Comparison of ENCODE assay signal across 8 cellular contexts in the genomic region with DNA sequence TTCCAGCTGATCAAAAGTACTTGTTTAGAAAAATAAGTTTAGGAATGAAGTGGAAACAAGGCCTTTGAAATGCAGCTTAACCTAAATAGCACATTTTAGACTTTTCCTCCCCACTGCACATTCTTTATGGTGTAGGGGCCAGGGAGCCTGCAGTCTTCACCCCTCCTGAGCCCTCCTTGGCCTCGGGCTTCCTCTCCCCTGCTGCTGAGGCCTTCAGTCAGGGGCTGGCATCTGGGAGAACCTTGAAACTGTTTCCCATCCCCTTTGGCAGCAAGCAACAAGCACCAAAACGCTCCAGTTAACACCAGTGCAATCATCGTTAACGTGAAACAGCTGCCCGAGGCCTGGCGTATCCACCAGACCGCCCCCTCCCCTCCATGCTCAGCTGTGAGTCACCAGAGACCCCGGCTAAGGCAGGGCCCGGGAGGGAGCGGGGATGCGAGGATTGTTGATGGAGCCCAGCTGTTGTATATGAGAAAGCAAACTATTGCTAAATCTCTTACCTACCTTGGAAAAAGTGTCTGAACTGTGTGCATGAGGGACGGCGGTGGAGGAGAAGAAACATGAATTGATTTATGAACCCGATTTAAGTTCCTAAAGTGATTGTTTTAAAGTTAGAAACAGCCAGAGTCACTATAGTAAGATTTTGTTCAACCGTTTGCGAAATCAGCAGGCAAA. TPM values are rescaled to one million over a fixed set of nuclear protein-coding genes. Genes with fewer than 3 reads are reported as not detected.
DNase-seq lines count a peak whose midpoint lies in the region; ATAC-seq, FAIRE-seq and TF ChIP-seq lines count a peak whose summit lies in the region.

No MANE protein-coding gene starts in this region.

- H3K27me3 ChIP-seq in colonic mucosa (no peaks in the 10 kb centered on the region), HepG2 (ENCODE audit: control insufficient read depth in 1 of 2, insufficient read depth in 2 of 2, low read length in 2 of 2) (no peaks in the 10 kb centered on the region; a peak in 1 of 5 replicates)

- BruUV-seq in HepG2 (replicated peaks; lab: Mats Ljungman, UMichigan), result no TSS peak

- peak; percentile 16; the same call in 1 of the 2 replicates for TF ChIP-seq RAD21 in HepG2 (CRISPR knock-in tag; IDR thresholded peaks at IDR 0.05)

- ATAC-seq in HepG2 (peak; percentile 3), HG02763 (IDR thresholded peaks at IDR 0.05; ENCODE audit: unreplicated experiment) (no peak)

- no peak overlapping the region for H2AFZ ChIP-seq in HepG2 (ENCODE audit: low read length)

- CTCF ChIA-PET in HepG2 (lab: Yijun Ruan, JAX; ENCODE audit: low intra/inter-chr PET ratio, low total read pairs), result no interaction called here

- TF ChIP-seq CTCF in AG09319 (IDR thresholded peaks at IDR 0.05; ENCODE audit: low read depth, low read length) (no peak), HFF-Myc (IDR thresholded peaks at IDR 0.05; ENCODE audit: low read depth, low read length, missing control alignments) (no peak), colonic mucosa (IDR thresholded peaks at IDR 0.05) (no peak), HepG2 (CRISPR knock-in tag; IDR thresholded peaks at IDR 0.05) (peak; percentile 5; the same call in 1 of the 2 replicates)

- in situ Hi-C loops in HepG2 (cut with HindIII; ENCODE audit: extremely low pct_ligation_motif_present, low pct_unique_long_range_greater_than_20kb), result loop anchor here (10.0 kb wide), 1 partner anchor 56 kb away; no protein-coding TSS in a partner anchor

- intact Hi-C loops in colonic mucosa (cut with DNase I) (no loop called here), HepG2 (cut with micrococcal nuclease; ENCODE audit: unreplicated experiment) (loop anchor here (1.0 to 2.0 kb wide), 2 partner anchors 53 to 242 kb away; no protein-coding TSS in a partner anchor)

- peaks cover 39% of the 10 kb centered on the region for H4K20me1 ChIP-seq in HepG2 (ENCODE audit: insufficient read depth, low read length)

- DNase-seq in AG09319 (ENCODE audit: extremely low read depth, low read depth), result peak; percentile 96
- peak; percentile 90 for DNase-seq in HFF-Myc (ENCODE audit: extremely low read depth, low read depth)
- peak in 3 of 5 experiments; percentile 29 to 61 (median 45) for DNase-seq in T-helper 2 cell
- DNase-seq in colonic mucosa, result peak; percentile 73
- DNase-seq in HepG2 (ENCODE audit: low spot score), result no peak
- DNase-seq in stromal cell of bone marrow (ENCODE audit: low read depth), result peak; percentile 59
- DNase-seq in NCI-H2107 (lab: John Stamatoyannopoulos, UW), result no peak

- FAIRE-seq in HepG2 (lab: Jason Lieb, UNC), result peak; percentile 4

- H3K36me3 ChIP-seq in colonic mucosa (peaks cover 13% of the 10 kb centered on the region), HepG2 (replicated peaks in 1 of 2; ENCODE audit: control insufficient read depth in 1 of 2, insufficient read depth in 2 of 2, low read length in 2 of 2) (peaks cover 3 to 10% of the 10 kb centered on the region in 2 experiments; a peak in 4 of 5 replicates)

- POLR2A ChIA-PET in HepG2 (lab: Yijun Ruan, JAX), result interaction anchor here (0.9 to 13.7 kb wide), 33 partner anchors 10 to 375 kb away, joined by 3 to 324 read pairs (median 5); partner anchors contain the start of gene THADA

- TF ChIP-seq EP300 in HepG2 (IDR thresholded peaks at IDR 0.05; ENCODE audit: low read depth in 2 of 2, low read length in 2 of 2), result no peak
- TF ChIP-seq EP300 in HepG2 (CRISPR knock-in tag; IDR thresholded peaks at IDR 0.05; ENCODE audit: borderline replicate concordance), result no peak

- H3K9ac ChIP-seq in colonic mucosa (ENCODE audit: low read depth in 2 of 2, low read length in 2 of 2) (peak overlapping the region; percentile 77 to 98), HepG2 (ENCODE audit: insufficient read depth, low read depth, low read length) (peak overlapping the region; percentile 80)

- H3K4me3 ChIP-seq in HFF-Myc (replicated peaks; ENCODE audit: low read depth, low read length) (peak overlapping the region; percentile 74), colonic mucosa (peak overlapping the region; percentile 88), HepG2 (replicated peaks in 1 of 3; ENCODE audit: insufficient read depth in 1 of 3, low read depth in 2 of 3, low read length in 3 of 3) (peak overlapping the region; percentile 80 to 97 (median 89))

- peak overlapping the region; percentile 99 for H3K4me2 ChIP-seq in HepG2 (ENCODE audit: low read depth, low read length)

- H3K27ac ChIP-seq in colonic mucosa (peak overlapping the region; percentile 97), HepG2 (ENCODE audit: extremely low read length, insufficient read depth, low read length) (peak overlapping the region; percentile 89)

- peaks cover 54% of the 10 kb centered on the region for H3K79me2 ChIP-seq in HepG2 (ENCODE audit: insufficient read depth, low read length)

- peaks cover 12% of the 10 kb centered on the region for H3K4me1 ChIP-seq in colonic mucosa
- H3K4me1 ChIP-seq in HepG2 (ENCODE audit: insufficient read depth, low read length), result peaks cover 53% of the 10 kb centered on the region

- H3K9me3 ChIP-seq in colonic mucosa, result no peaks in the 10 kb centered on the region
- H3K9me3 ChIP-seq in HepG2 (ENCODE audit: low read length), result no peaks in the 10 kb centered on the region

- no peak for TF ChIP-seq POLR2A in HepG2 (IDR thresholded peaks at IDR 0.05; ENCODE audit: insufficient read depth in 1 of 2, low read depth in 2 of 2, low read length in 2 of 2)

- 2% methylated on average over 16 of the region's 16 CpGs for WGBS in HepG2 (ENCODE audit: low lambda C conversion rate)

TF ChIP-seq in HepG2, 621 proteins besides CTCF, POLR2A, EP300 and RAD21 (continues in another document):
- TF ChIP-seq, protein P1, sequence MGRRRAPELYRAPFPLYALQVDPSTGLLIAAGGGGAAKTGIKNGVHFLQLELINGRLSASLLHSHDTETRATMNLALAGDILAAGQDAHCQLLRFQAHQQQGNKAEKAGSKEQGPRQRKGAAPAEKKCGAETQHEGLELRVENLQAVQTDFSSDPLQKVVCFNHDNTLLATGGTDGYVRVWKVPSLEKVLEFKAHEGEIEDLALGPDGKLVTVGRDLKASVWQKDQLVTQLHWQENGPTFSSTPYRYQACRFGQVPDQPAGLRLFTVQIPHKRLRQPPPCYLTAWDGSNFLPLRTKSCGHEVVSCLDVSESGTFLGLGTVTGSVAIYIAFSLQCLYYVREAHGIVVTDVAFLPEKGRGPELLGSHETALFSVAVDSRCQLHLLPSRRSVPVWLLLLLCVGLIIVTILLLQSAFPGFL (CRISPR knock-in tag; IDR thresholded peaks at IDR 0.05), result no peak
- TF ChIP-seq BRF2 (CRISPR knock-in tag; IDR thresholded peaks at IDR 0.05), result 0 out of 2 replicates have a peak, but pooled peaks have one; percentile 44

RNA-seq across cellular contexts. Expression of gene ZFP36L2, which starts 5.3 kb away (rescaled TPM):
- 100 to 1,000 TPM; 166 to 205 TPM for total RNA-seq in colonic mucosa
- 21.8 and 32.5 TPM in 2 replicates for total RNA-seq in HepG2 (2016; rRNA removed; fragmentation: Illumina TruSeq; extraction: Trizol)
- 10.9 and 11.1 TPM in 2 replicates for total RNA-seq in HepG2 (2016; cell fraction: cytosol; rRNA removed; fragmentation: Illumina TruSeq; extraction: Trizol; ENCODE audit: low read depth)
- 20.7 and 30.7 TPM in 2 replicates for total RNA-seq in HepG2 (2016; cell fraction: insoluble cytoplasmic fraction; rRNA removed; fragmentation: Illumina TruSeq; extraction: Trizol)
- 45.2 and 45.6 TPM in 2 replicates for total RNA-seq in HepG2 (2016; cell fraction: membrane; rRNA removed; fragmentation: Illumina TruSeq; extraction: Trizol)
- 28.9 and 31.5 TPM in 2 replicates for total RNA-seq in HepG2 (2016; cell fraction: nucleus; rRNA removed; fragmentation: Illumina TruSeq; extraction: Trizol)
- 11.2 and 12.5 TPM in 2 replicates for polyA plus RNA-seq in HepG2 (2011; rRNA removed)
- polyA plus RNA-seq in HepG2 (2011; cell fraction: cytosol; rRNA removed), result 6.8 and 9.1 TPM in 2 replicates
- 13.5 and 16.7 TPM in 2 replicates for polyA plus RNA-seq in HepG2 (2011; cell fraction: nucleus; rRNA removed)
- 52.4 and 60.8 TPM in 2 replicates for polyA plus RNA-seq in HepG2 (2012)
- polyA plus RNA-seq in HepG2 (2016; cell fraction: cytosol; fragmentation: Illumina TruSeq; extraction: Trizol; ENCODE audit: low read depth), result 10.6 and 12.4 TPM in 2 replicates
- 78.1 and 90.4 TPM in 2 replicates for polyA plus RNA-seq in HepG2 (2016; cell fraction: insoluble cytoplasmic fraction; fragmentation: Illumina TruSeq; extraction: Trizol; ENCODE audit: low read depth)
- 44.3 and 47.5 TPM in 2 replicates for polyA plus RNA-seq in HepG2 (2016; cell fraction: membrane; fragmentation: Illumina TruSeq; extraction: Trizol; ENCODE audit: low read depth)
- 95.3 and 99.0 TPM in 2 replicates for polyA plus RNA-seq in HepG2 (2016; cell fraction: nucleus; fragmentation: Illumina TruSeq; extraction: Trizol; ENCODE audit: insufficient read depth, low read depth)
- polyA minus RNA-seq in HepG2 (2011; rRNA and poly(A)+ RNA removed; ENCODE audit: low replicate concordance), result 3.9 and 12.4 TPM in 2 replicates
- 25.5 and 27.1 TPM in 2 replicates for polyA minus RNA-seq in HepG2 (2011; cell fraction: cytosol; rRNA and poly(A)+ RNA removed)
- polyA minus RNA-seq in HepG2 (2011; cell fraction: nucleus; rRNA and poly(A)+ RNA removed), result 10.1 and 12.1 TPM in 2 replicates

Comparison
In these comparisons a context has a peak if more than half of its experiments do, and no peak if none do; other contexts are left out.
1. DNase-seq: peak in AG09319 (single experiment), HFF-Myc (single experiment), T-helper 2 cell (3 of 5), colonic mucosa (single experiment) and stromal cell of bone marrow (single experiment); none in HepG2 (single experiment) and NCI-H2107 (single experiment).
2. Peak in every context shown above with its lines, with median percentiles within 50 percentile points of each other: H3K4me3 ChIP-seq.